ENCODE assay signal across 12 cellular contexts in the genomic region with DNA sequence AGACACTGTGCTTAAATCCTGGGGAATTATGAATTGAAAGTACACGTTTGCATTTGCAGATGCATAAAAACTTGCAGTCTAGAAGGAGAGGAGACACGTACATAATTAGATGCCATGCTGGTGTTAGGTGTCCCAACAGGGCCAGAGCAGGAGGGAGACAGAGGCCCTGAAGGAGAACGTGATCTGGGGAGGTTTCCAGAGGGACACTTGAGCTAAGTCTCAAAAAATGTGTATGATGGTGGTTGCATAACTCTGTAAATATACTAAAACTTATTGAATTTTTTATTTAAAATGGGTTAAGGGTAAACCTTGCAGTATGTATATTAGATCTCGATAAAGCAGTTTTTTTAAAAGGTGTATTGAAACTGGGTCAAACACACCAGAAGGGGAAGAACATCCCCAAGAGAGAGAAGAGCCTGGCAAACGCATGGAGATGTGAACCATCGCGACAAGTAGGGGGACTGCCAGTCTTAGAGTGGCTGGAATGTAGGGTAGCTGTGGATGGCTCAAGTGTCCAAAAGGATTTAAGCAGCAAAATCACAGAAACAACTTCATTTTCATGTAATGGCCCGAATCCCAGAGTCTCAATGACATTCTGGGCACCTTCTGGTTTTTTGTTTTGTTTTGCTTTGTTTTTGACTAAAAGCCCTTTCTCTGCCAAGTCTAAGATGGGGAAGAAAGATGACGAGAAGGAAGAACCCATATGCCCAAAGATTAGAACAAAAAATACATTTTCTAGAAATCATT. TPM values are rescaled to one million over a fixed set of nuclear protein-coding genes. Genes with fewer than 3 reads are reported as not detected.
A peak's percentile ranks its signal among the peaks of the same experiment; 100 is the strongest.
DNase-seq lines count a peak whose midpoint lies in the region; ATAC-seq and TF ChIP-seq lines count a peak whose summit lies in the region.
"Had no signal": no experiment of that assay in that cellular context is flagged by ENCODE, and none has a peak within 500 bp of the region (broad histone marks: within the 10 kb centered on the region; RNA-seq: fewer than 3 reads in every experiment).

No MANE protein-coding gene starts in this region.

- no peak for TF ChIP-seq EP300 in suprapubic skin (IDR thresholded peaks at IDR 0.05)

- no peaks in the 10 kb centered on the region for H3K9me3 ChIP-seq in left lung
- H3K9me3 ChIP-seq in suprapubic skin: no peaks in the 10 kb centered on the region
- H3K9me3 ChIP-seq: pancreas had no signal

- H3K27ac ChIP-seq in left lung (peak overlapping the region; percentile 55 to 57), suprapubic skin (peak overlapping the region; percentile 93)
- H3K27ac ChIP-seq: KMS-11 had no signal

- H3K27ac Mint-ChIP-seq in MCF 10A (ENCODE audit: low read depth, unreplicated experiment): peak overlapping the region; percentile 87

- peaks cover 40% of the 10 kb centered on the region for H3K36me3 Mint-ChIP-seq in MCF 10A (ENCODE audit: insufficient read depth, unreplicated experiment)

- no peak for TF ChIP-seq POLR2A in suprapubic skin (IDR thresholded peaks at IDR 0.05)

- no TSS peak for BruUV-seq in MCF 10A (replicated peaks; lab: Mats Ljungman, UMichigan)

- peak; percentile 23 for ATAC-seq in left lung
- ATAC-seq in HG02885 (IDR thresholded peaks at IDR 0.05; ENCODE audit: poor library complexity, unreplicated experiment): no peak
- no peak for ATAC-seq in HG03196 (IDR thresholded peaks at IDR 0.05; ENCODE audit: unreplicated experiment)

- DNase-seq in G401 (ENCODE audit: low spot score): peak; percentile 73
- peak; percentile 33 for DNase-seq in MCF 10A (ENCODE audit: unreplicated experiment)
- no peak for DNase-seq in left lung
- DNase-seq in suprapubic skin (ENCODE audit: low spot score in 2 of 2): no peak
- DNase-seq in KG1 (lab: John Stamatoyannopoulos, UW): no peak
- DNase-seq in NCI-H2107 treated with DMSO at 0.1 percent for 48 hours (lab: John Stamatoyannopoulos, UW; ENCODE audit: unreplicated experiment): no peak
- DNase-seq: H7, NCI-H2029 treated with DMSO at 0.1 percent for 48 hours, pancreas had no signal

- H3K4me1 ChIP-seq in left lung (peaks cover 31 to 47% of the 10 kb centered on the region in 2 donors), suprapubic skin (peaks cover 83% of the 10 kb centered on the region)

- CTCF ChIA-PET in MCF 10A (lab: Yijun Ruan, JAX): interaction anchor here (0.6 to 1.1 kb wide), 2 partner anchors 105 to 229 kb away, joined by 3 read pairs; no protein-coding TSS in a partner anchor

- H3K27me3 ChIP-seq in left lung (no peaks in the 10 kb centered on the region), suprapubic skin (no peaks in the 10 kb centered on the region)
- H3K27me3 ChIP-seq: pancreas had no signal

- intact Hi-C loops in MCF 10A (cut with micrococcal nuclease) (no loop called here), left lung (cut with DNase I) (no loop called here)

- H3K4me3 Mint-ChIP-seq in MCF 10A (ENCODE audit: unreplicated experiment): peak overlapping the region; percentile 43

- in situ Hi-C loops in G401 (cut with HindIII; ENCODE audit: low sequenced_read_pairs): no loop called here

- POLR2A ChIA-PET in MCF 10A (lab: Yijun Ruan, JAX): interaction anchor here (0.5 to 12.6 kb wide), 17 partner anchors 9 to 397 kb away, joined by 3 to 291 read pairs (median 5); a partner anchor contains a TSS

- H3K4me3 ChIP-seq in left lung (no peak overlapping the region), suprapubic skin (no peak overlapping the region)
- H3K4me3 ChIP-seq: pancreas had no signal

- H3K27me3 Mint-ChIP-seq in MCF 10A (ENCODE audit: insufficient read depth, unreplicated experiment): no peaks in the 10 kb centered on the region

- peaks cover 0 to 21% of the 10 kb centered on the region in 2 donors for H3K36me3 ChIP-seq in left lung
- peaks cover 3% of the 10 kb centered on the region for H3K36me3 ChIP-seq in suprapubic skin
- H3K36me3 ChIP-seq: pancreas had no signal

- TF ChIP-seq CTCF in MCF 10A (IDR thresholded peaks at IDR 0.05; ENCODE audit: unreplicated experiment) (no peak), left lung (IDR thresholded peaks at IDR 0.05) (no peak), suprapubic skin (IDR thresholded peaks at IDR 0.05) (no peak)

- H3K4me1 Mint-ChIP-seq in MCF 10A (ENCODE audit: insufficient read depth, unreplicated experiment): peaks cover 62% of the 10 kb centered on the region

- H3K9me3 Mint-ChIP-seq in MCF 10A (ENCODE audit: unreplicated experiment): no peaks in the 10 kb centered on the region

- WGBS in suprapubic skin: 61% methylated on average over 9 of the region's 9 CpGs

RNA-seq across cellular contexts. Expression of a gene that starts 15.3 kb away (rescaled TPM):
- 21.8 and 22.4 TPM in 2 replicates for total RNA-seq in G401 (2014; rRNA removed; shearing (Covaris generic))
- total RNA-seq in MCF 10A (2022): 56.8 and 57.9 TPM in 2 replicates
- 10 to 100 TPM; 25.6 to 26.2 TPM for total RNA-seq in left lung
- 10 to 100 TPM; 59.7 to 64.0 (median 60.9) TPM for total RNA-seq in suprapubic skin

Comparison
In these comparisons a context has a peak if more than half of its experiments do, and no peak if none do; other contexts are left out.
1. DNase-seq: peak in G401 (single experiment) and MCF 10A (single experiment); none in left lung (0 of 2), suprapubic skin (0 of 2), KG1 (single experiment) and NCI-H2107 treated with DMSO at 0.1 percent for 48 hours (single experiment).